1 cellular context compared by ENCODE assay signal in the genomic region with DNA sequence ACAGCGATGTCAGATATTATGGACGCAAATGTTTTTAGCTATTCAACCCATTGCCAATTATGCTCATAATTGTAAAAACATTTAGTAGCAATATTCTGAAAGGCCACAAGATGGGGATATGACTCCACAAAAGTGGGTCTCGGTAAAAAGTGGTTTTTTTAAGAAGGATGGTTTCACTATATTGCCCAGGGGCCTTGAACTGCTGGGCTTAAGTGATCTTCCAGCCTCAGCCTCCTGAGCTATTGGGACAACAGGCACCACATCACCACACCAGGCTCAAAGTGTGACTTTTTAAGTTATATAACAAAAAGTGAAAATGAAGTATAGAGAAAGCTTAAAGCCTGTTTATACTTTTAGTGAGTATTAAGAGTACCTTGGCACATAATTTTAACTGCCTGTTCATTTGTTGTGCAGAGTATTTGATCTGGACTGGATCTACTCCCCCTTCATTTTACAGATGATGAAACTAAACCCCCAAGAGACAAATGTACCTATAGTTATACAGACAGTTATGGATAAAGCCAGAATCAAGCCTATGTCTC.
TF ChIP-seq lines count a peak whose summit lies in the region.

No MANE protein-coding gene starts in this region.

TF ChIP-seq in A549, 52 proteins besides CTCF, POLR2A, EP300 and RAD21 (continued from another document):
- TF ChIP-seq, protein P1, sequence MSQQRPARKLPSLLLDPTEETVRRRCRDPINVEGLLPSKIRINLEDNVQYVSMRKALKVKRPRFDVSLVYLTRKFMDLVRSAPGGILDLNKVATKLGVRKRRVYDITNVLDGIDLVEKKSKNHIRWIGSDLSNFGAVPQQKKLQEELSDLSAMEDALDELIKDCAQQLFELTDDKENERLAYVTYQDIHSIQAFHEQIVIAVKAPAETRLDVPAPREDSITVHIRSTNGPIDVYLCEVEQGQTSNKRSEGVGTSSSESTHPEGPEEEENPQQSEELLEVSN (IDR thresholded peaks at IDR 0.05; ENCODE audit: borderline replicate concordance, low read depth): no peak
